ENCODE assay signal across 25 cellular contexts in the genomic region with DNA sequence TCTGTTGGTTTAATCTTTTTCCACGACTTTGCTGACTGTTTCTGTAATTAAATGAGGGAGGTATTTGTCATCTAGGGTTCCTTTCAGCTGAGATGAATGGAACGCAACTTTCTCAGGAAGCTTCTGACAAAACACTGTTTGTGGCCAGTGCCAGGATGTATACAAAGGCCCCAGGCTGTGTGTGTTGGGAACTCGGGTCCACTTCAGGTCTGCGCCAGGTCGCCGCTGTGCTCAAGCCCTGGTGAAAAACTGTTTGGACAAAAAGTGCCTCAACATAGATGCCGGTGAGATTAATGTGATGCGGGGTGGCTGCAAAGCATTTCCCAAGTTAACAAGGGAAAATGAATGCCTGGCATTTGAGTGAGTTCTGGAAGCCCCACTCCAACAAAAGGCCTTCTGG.
DNase-seq lines count a peak whose midpoint lies in the region; ATAC-seq and TF ChIP-seq lines count a peak whose summit lies in the region.
"Had no signal": no experiment of that assay in that cellular context is flagged by ENCODE, and none has a peak within 500 bp of the region (broad histone marks: within the 10 kb centered on the region; RNA-seq: fewer than 3 reads in every experiment).

No MANE protein-coding gene starts in this region.

- H3F3A ChIP-seq in neural progenitor cell (ENCODE audit: low read depth) = peaks cover 16% of the 10 kb centered on the region

- ATAC-seq in GM18511 (IDR thresholded peaks at IDR 0.05; ENCODE audit: unreplicated experiment) (no peak), GM18861 (IDR thresholded peaks at IDR 0.05; ENCODE audit: unreplicated experiment) (no peak)
- ATAC-seq: right cardiac atrium had no signal

- no peak overlapping the region for H2AFZ ChIP-seq in neural progenitor cell (replicated peaks)
- H2AFZ ChIP-seq: parathyroid adenoma had no signal

- H3K4me3 ChIP-seq in NT2/D1 (ENCODE audit: insufficient read length, low read depth) (no peak overlapping the region), colonic mucosa (no peak overlapping the region), neural progenitor cell (no peak overlapping the region), esophagus squamous epithelium (no peak overlapping the region)
- H3K4me3 ChIP-seq: ascending aorta, dorsolateral prefrontal cortex had no signal

- peaks cover 19% of the 10 kb centered on the region for H3K4me1 Mint-ChIP-seq in neural progenitor cell
- H3K4me1 Mint-ChIP-seq: activated naive CD8-positive, alpha-beta T cell treated with anti-CD3 and anti-CD28 coated beads, Interleukin-2, amount 10 ng/mL, durations not matched to agents 7 days and 5 days; nephron had no signal

- peak overlapping the region; percentile 54 for H3K4me2 ChIP-seq in neural progenitor cell

- H3K79me2 ChIP-seq in neural progenitor cell (ENCODE audit: low read depth) = no peaks in the 10 kb centered on the region
- H3K79me2 ChIP-seq: parathyroid adenoma had no signal

- H3K27me3 ChIP-seq in NT2/D1 (ENCODE audit: insufficient read depth, insufficient read length) = no peaks in the 10 kb centered on the region
- H3K27me3 ChIP-seq in colonic mucosa = no peaks in the 10 kb centered on the region
- peaks cover 5% of the 10 kb centered on the region for H3K27me3 ChIP-seq in neural progenitor cell
- H3K27me3 ChIP-seq in esophagus squamous epithelium = peaks cover 0 to 21% (median 0%) of the 10 kb centered on the region in 4 donors
- H3K27me3 ChIP-seq: ascending aorta, dorsolateral prefrontal cortex had no signal

- H3K36me3 Mint-ChIP-seq in neural progenitor cell = no peaks in the 10 kb centered on the region
- H3K36me3 Mint-ChIP-seq: activated naive CD8-positive, alpha-beta T cell treated with anti-CD3 and anti-CD28 coated beads, Interleukin-2, amount 10 ng/mL, durations not matched to agents 7 days and 5 days; type B pancreatic cell had no signal

- peaks cover 4% of the 10 kb centered on the region for H3K4me1 ChIP-seq in NT2/D1 (ENCODE audit: insufficient read depth, insufficient read length)
- no peaks in the 10 kb centered on the region for H3K4me1 ChIP-seq in colonic mucosa
- peaks cover 18% of the 10 kb centered on the region for H3K4me1 ChIP-seq in neural progenitor cell
- no peaks in the 10 kb centered on the region for H3K4me1 ChIP-seq in esophagus squamous epithelium
- H3K4me1 ChIP-seq: ascending aorta, parathyroid adenoma had no signal

- no peaks in the 10 kb centered on the region for H3K27me3 Mint-ChIP-seq in neural progenitor cell (ENCODE audit: insufficient read depth, low read depth)

- H3K27ac ChIP-seq in colonic mucosa (no peak overlapping the region), neural progenitor cell (peak overlapping the region; percentile 85), esophagus squamous epithelium (no peak overlapping the region)
- H3K27ac ChIP-seq: ascending aorta, parathyroid adenoma had no signal

- no peak overlapping the region for H3K4me3 Mint-ChIP-seq in neural progenitor cell
- H3K4me3 Mint-ChIP-seq: activated naive CD8-positive, alpha-beta T cell treated with anti-CD3 and anti-CD28 coated beads, Interleukin-2, amount 10 ng/mL, durations not matched to agents 7 days and 5 days; activated T-cell treated with anti-CD3 and anti-CD28 coated beads, Interleukin-2, amount 50 U/mL, for 24 hours; nephron; type B pancreatic cell had no signal

- TF ChIP-seq POLR2A in esophagus squamous epithelium (IDR thresholded peaks at IDR 0.05) = no peak

- 42 to 53% methylated on average over 7 of the region's 8 CpGs for whole genome bisulfite sequencing in esophagus squamous epithelium, 2 donors

- H3K9me3 Mint-ChIP-seq in neural progenitor cell = no peaks in the 10 kb centered on the region
- H3K9me3 Mint-ChIP-seq: activated naive CD8-positive, alpha-beta T cell treated with anti-CD3 and anti-CD28 coated beads, Interleukin-2, amount 10 ng/mL, durations not matched to agents 7 days and 5 days; activated T-cell treated with anti-CD3 and anti-CD28 coated beads, Interleukin-2, amount 50 U/mL, for 24 hours; nephron; type B pancreatic cell had no signal

- no peaks in the 10 kb centered on the region for H4K20me1 ChIP-seq in neural progenitor cell (ENCODE audit: low read depth)

- no peaks in the 10 kb centered on the region for H3K9me3 ChIP-seq in NT2/D1 (ENCODE audit: insufficient read depth, low read length)
- no peaks in the 10 kb centered on the region for H3K9me3 ChIP-seq in colonic mucosa
- no peaks in the 10 kb centered on the region for H3K9me3 ChIP-seq in neural progenitor cell (ENCODE audit: low read depth)
- no peaks in the 10 kb centered on the region for H3K9me3 ChIP-seq in esophagus squamous epithelium
- H3K9me3 ChIP-seq: ascending aorta had no signal

- intact Hi-C loops in colonic mucosa (cut with DNase I) (no loop called here), esophagus squamous epithelium (cut with DNase I) (no loop called here)

- H3K9ac ChIP-seq in NT2/D1 (ENCODE audit: insufficient read length, low read depth) (no peak overlapping the region), colonic mucosa (ENCODE audit: low read depth in 2 of 2, low read length in 2 of 2) (no peak overlapping the region), neural progenitor cell (no peak overlapping the region)
- H3K9ac ChIP-seq: parathyroid adenoma had no signal

- H3K27ac Mint-ChIP-seq in neural progenitor cell = no peak overlapping the region
- H3K27ac Mint-ChIP-seq: activated naive CD8-positive, alpha-beta T cell treated with anti-CD3 and anti-CD28 coated beads, Interleukin-2, amount 10 ng/mL, durations not matched to agents 7 days and 5 days; activated T-cell treated with anti-CD3 and anti-CD28 coated beads, Interleukin-2, amount 50 U/mL, for 24 hours; nephron; type B pancreatic cell had no signal

- no peak for TF ChIP-seq CTCF in colonic mucosa (IDR thresholded peaks at IDR 0.05)
- TF ChIP-seq CTCF in neural progenitor cell (IDR thresholded peaks at IDR 0.05) = no peak
- TF ChIP-seq CTCF in esophagus squamous epithelium (IDR thresholded peaks at IDR 0.05) = no peak

- DNase-seq in EH (ENCODE audit: low read depth) (peak; percentile 32), NT2/D1 (ENCODE audit: low read depth, low spot score) (peak; percentile 15), colonic mucosa (peak; percentile 7), neural progenitor cell (ENCODE audit: low spot score) (peak; percentile 71), esophagus squamous epithelium (lab: John Stamatoyannopoulos, UW) (no peak), NCI-H774 (lab: John Stamatoyannopoulos, UW) (no peak)
- DNase-seq: activated CD4-positive, alpha-beta T cell treated with anti-CD3 and anti-CD28 coated beads for 48 hours; activated gamma-delta T cell; activated naive CD8-positive, alpha-beta T cell treated with anti-CD3 and anti-CD28 coated beads, Interleukin-2, amount 10 ng/mL, durations not matched to agents 7 days and 5 days; activated T-cell treated with anti-CD3 and anti-CD28 coated beads, Interleukin-2, amount 50 U/mL, for 24 hours; C1 segment of cervical spinal cord; DMS79 treated with DMSO at 0.1 percent for 48 hours; dorsolateral prefrontal cortex; NCI-H1092; NCI-H1930; NCI-H526; right cardiac atrium; stimulated activated CD4-positive, alpha-beta T cell treated with anti-CD3 and anti-CD28 coated beads, Interleukin-2, amount 100 ng/mL, for 24 hours; T-helper 2 cell had no signal

- H3K36me3 ChIP-seq in NT2/D1 (ENCODE audit: insufficient read depth, insufficient read length, low read length) (no peaks in the 10 kb centered on the region), colonic mucosa (no peaks in the 10 kb centered on the region), neural progenitor cell (no peaks in the 10 kb centered on the region), esophagus squamous epithelium (no peaks in the 10 kb centered on the region)
- H3K36me3 ChIP-seq: ascending aorta had no signal

Comparison
In these comparisons a context has a peak if more than half of its experiments do, and no peak if none do; other contexts are left out.
1. DNase-seq: peak in EH (single experiment), NT2/D1 (single experiment), colonic mucosa (single experiment) and neural progenitor cell (single experiment); none in esophagus squamous epithelium (single experiment) and NCI-H774 (single experiment).